Comparison of ENCODE assay signal across 8 cellular contexts in the genomic region with DNA sequence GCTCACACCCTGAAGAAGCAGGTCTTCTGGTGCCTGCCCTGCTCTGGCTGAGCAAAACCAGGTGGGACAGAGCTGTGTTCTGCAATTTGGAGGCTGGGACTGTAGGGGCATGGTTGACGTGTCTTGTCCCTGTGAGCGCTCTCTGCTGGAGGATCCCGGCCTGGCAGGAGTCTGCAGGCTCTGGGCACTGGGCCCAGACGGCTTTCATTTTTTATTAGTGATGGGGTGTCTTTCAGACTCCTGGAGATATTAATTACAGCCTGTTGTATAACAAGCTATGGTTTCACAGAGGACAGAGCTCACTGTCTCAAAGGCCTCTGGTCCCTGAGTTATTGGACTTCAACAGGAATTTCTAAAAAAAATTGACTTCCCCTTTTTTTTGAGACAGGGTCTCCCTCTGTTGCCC. TPM values are rescaled to one million over a fixed set of nuclear protein-coding genes. Genes with fewer than 3 reads are reported as not detected.
DNase-seq lines count a peak whose midpoint lies in the region; ATAC-seq lines count a peak whose summit lies in the region.

No MANE protein-coding gene starts in this region.

- ATAC-seq in GM21367 (IDR thresholded peaks at IDR 0.05; ENCODE audit: unreplicated experiment) (peak; percentile 92), GM21528 (IDR thresholded peaks at IDR 0.05; ENCODE audit: low FRiP score, unreplicated experiment) (no peak)

- DNase-seq in Daoy (ENCODE audit: low read depth) (peak; percentile 74), HuH-7.5 (ENCODE audit: low spot score) (peak; percentile 88), T-helper 9 cell (peak; percentile 21), left kidney (ENCODE audit: low read depth, low spot score) (peak; percentile 88)
- DNase-seq in central memory CD4-positive, alpha-beta T cell: peak; percentile 18
- DNase-seq in stimulated activated CD4-positive, alpha-beta T cell treated with anti-CD3 and anti-CD28 coated beads, TNF-alpha, amount 100 ng/mL, for 48 hours (ENCODE audit: low read depth in 3 of 3): peak; percentile 20 to 65 (median 32)

RNA-seq across cellular contexts. Expression of a gene that starts 29.5 kb away (rescaled TPM):
- total RNA-seq in Daoy (2014; rRNA removed; shearing (Covaris generic)): 4.5 and 12.3 TPM in 2 replicates

RNA-seq across cellular contexts. Expression of a gene that starts 58.8 kb away (rescaled TPM):
- total RNA-seq in Daoy (2014; rRNA removed; shearing (Covaris generic)): 3.3 and 4.1 TPM in 2 replicates

Comparison
In these comparisons a context has a peak if more than half of its experiments do, and no peak if none do; other contexts are left out.
1. DNase-seq: peak in every context shown above with its lines; median percentile 88 in HuH-7.5; 88 in left kidney; 74 in Daoy; 32 in stimulated activated CD4-positive, alpha-beta T cell treated with anti-CD3 and anti-CD28 coated beads, TNF-alpha, amount 100 ng/mL, for 48 hours; 21 in T-helper 9 cell; 18 in central memory CD4-positive, alpha-beta T cell.